Comparison of ENCODE assay signal across 23 cellular contexts in the genomic region with DNA sequence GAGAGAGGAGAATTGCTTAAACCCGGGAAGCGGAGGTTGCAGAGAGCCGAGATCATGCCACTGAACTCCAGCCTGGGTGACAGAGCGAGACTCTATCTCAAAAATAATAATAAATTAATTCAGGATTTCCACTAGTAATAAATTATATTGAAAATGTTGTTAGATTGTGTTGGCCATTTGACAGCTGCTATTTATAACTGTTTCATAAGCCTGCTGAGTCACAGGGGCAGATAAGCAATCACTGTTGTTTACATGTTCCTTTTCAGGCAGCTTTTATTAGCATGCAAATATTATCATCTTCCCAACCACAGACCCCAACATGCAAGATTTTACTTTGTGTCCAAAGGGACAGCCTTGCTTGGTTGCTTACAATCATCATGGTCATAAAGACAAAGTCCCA. TPM values are rescaled to one million over a fixed set of nuclear protein-coding genes. Genes with fewer than 3 reads are reported as not detected.
A peak's percentile ranks its signal among the peaks of the same experiment; 100 is the strongest.
DNase-seq lines count a peak whose midpoint lies in the region; ATAC-seq, FAIRE-seq and TF ChIP-seq lines count a peak whose summit lies in the region.
"Had no signal": no experiment of that assay in that cellular context is flagged by ENCODE, and none has a peak within 500 bp of the region (broad histone marks: within the 10 kb centered on the region; RNA-seq: fewer than 3 reads in every experiment).

No MANE protein-coding gene starts in this region.

- BruUV-seq in K562 (replicated peaks; lab: Mats Ljungman, UMichigan) (no TSS peak), Calu3 (replicated peaks; lab: Mats Ljungman, UMichigan) (no TSS peak)

- CTCF ChIA-PET in K562 (lab: Yijun Ruan, JAX; ENCODE audit: low intra/inter-chr PET ratio) = no interaction called here
- CTCF ChIA-PET in Calu3 (lab: Charles Lee) = no interaction called here

- no peaks in the 10 kb centered on the region for H3K36me3 Mint-ChIP-seq in Calu3 (ENCODE audit: insufficient read depth, unreplicated experiment)
- H3K36me3 Mint-ChIP-seq in T-helper 2 cell treated with Interferon-gamma antibody and Interleukin-4, amounts not matched to agents 5 μg/mL and 100 μg/mL, for 36 hours (ENCODE audit: low read depth) = no peaks in the 10 kb centered on the region

- no peaks in the 10 kb centered on the region for H3K27me3 Mint-ChIP-seq in Calu3 (ENCODE audit: unreplicated experiment)
- no peaks in the 10 kb centered on the region for H3K27me3 Mint-ChIP-seq in T-helper 2 cell treated with Interferon-gamma antibody and Interleukin-4, amounts not matched to agents 5 μg/mL and 100 μg/mL, for 36 hours (ENCODE audit: low read depth)
- H3K27me3 Mint-ChIP-seq: CD4-positive, alpha-beta memory T cell had no signal

- 38% methylated on average over 4 of the region's 4 CpGs for WGBS in K562 (ENCODE audit: insufficient coverage, low coverage, missing lambda C conversion rate)
- 80 to 92% methylated on average over 4 of the region's 4 CpGs for WGBS in transverse colon (ENCODE audit: low coverage in 1 of 2), 2 donors

- peak; percentile 13 for DNase-seq in Ammon's horn (ENCODE audit: low spot score)
- peak; percentile 5 for DNase-seq in LoVo (ENCODE audit: low spot score)
- no peak for DNase-seq in K562 (ENCODE audit: extremely low read depth in 1 of 4, low spot score in 3 of 4)
- peak; percentile 40 for DNase-seq in myocyte (ENCODE audit: low read depth)
- no peak for DNase-seq in Calu3
- no peak for DNase-seq in transverse colon
- DNase-seq in T-helper 2 cell treated with Interferon-gamma antibody and Interleukin-4, amounts not matched to agents 5 μg/mL and 100 μg/mL, for 36 hours (ENCODE audit: low spot score) = no peak
- DNase-seq: Caco-2; CD4-positive, alpha-beta memory T cell; EL; GF-D8; KBM-7; MV-4-11; NCI-H1105 treated with DMSO at 0.1 percent for 48 hours; NCI-H2029 treated with DMSO at 0.1 percent for 48 hours; NCI-H345; NCI-H524 treated with DMSO at 0.1 percent for 48 hours; NCI-H82; Right ventricle myocardium superior had no signal

- FAIRE-seq in K562 (lab: Jason Lieb, UNC) = no peak
- FAIRE-seq: H54, HepG2 had no signal

- no peak for TF ChIP-seq POLR2A in K562 (conservative IDR thresholded peaks at IDR 0.05)
- no peak for TF ChIP-seq POLR2A in transverse colon (IDR thresholded peaks at IDR 0.05)

- H3K4me3 Mint-ChIP-seq in Calu3 (ENCODE audit: low read depth, unreplicated experiment) = no peak overlapping the region
- no peak overlapping the region for H3K4me3 Mint-ChIP-seq in T-helper 2 cell treated with Interferon-gamma antibody and Interleukin-4, amounts not matched to agents 5 μg/mL and 100 μg/mL, for 36 hours
- H3K4me3 Mint-ChIP-seq: CD4-positive, alpha-beta memory T cell had no signal

- no peak overlapping the region for H3K27ac Mint-ChIP-seq in Calu3 (ENCODE audit: unreplicated experiment)
- no peak overlapping the region for H3K27ac Mint-ChIP-seq in T-helper 2 cell treated with Interferon-gamma antibody and Interleukin-4, amounts not matched to agents 5 μg/mL and 100 μg/mL, for 36 hours
- H3K27ac Mint-ChIP-seq: CD4-positive, alpha-beta memory T cell had no signal

- no peak for TF ChIP-seq RAD21 in K562 (CRISPR knock-in tag; conservative IDR thresholded peaks at IDR 0.05 in 1 of 2, IDR thresholded peaks at IDR 0.05 in 1 of 2)

- H3K9ac ChIP-seq in K562 (ENCODE audit: insufficient read depth in 1 of 2, low read depth in 2 of 2, low read length in 2 of 2) = no peak overlapping the region
- H3K9ac ChIP-seq: BLaER1 had no signal

- TF ChIP-seq EP300 in K562 (IDR thresholded peaks at IDR 0.05; ENCODE audit: low read length) = peak; percentile 50
- no peak for TF ChIP-seq EP300 in transverse colon (IDR thresholded peaks at IDR 0.05; ENCODE audit: low read depth)

- in situ Hi-C loops in K562 (cut with MboI) (no loop called here), transverse colon (cut with MboI; ENCODE audit: low pct_ligation_motif_present in 1 of 4, low pct_unique_long_range_greater_than_20kb in 1 of 4, low sequenced_read_pairs in 3 of 4) (no loop called here)

- H3K4me2 ChIP-seq in K562 (ENCODE audit: insufficient read depth, low read length) = no peak overlapping the region
- H3K4me2 ChIP-seq: BLaER1 had no signal

- H3K4me3 ChIP-seq in K562 = no peak overlapping the region
- no peak overlapping the region for H3K4me3 ChIP-seq in transverse colon
- H3K4me3 ChIP-seq: BLaER1 had no signal

- H3K27me3 ChIP-seq in K562 (ENCODE audit: control insufficient read depth in 2 of 2, insufficient read depth in 2 of 2, low read length in 2 of 2) (no peaks in the 10 kb centered on the region), transverse colon (no peaks in the 10 kb centered on the region)
- H3K27me3 ChIP-seq: BLaER1 had no signal

- H3K27ac ChIP-seq in K562 (ENCODE audit: extremely low read depth, low read depth, low read length) (no peak overlapping the region), transverse colon (no peak overlapping the region)
- H3K27ac ChIP-seq: BLaER1 had no signal

- H3K9me3 Mint-ChIP-seq in Calu3 (ENCODE audit: low read depth, unreplicated experiment) = no peaks in the 10 kb centered on the region
- peaks cover 20% of the 10 kb centered on the region for H3K9me3 Mint-ChIP-seq in T-helper 2 cell treated with Interferon-gamma antibody and Interleukin-4, amounts not matched to agents 5 μg/mL and 100 μg/mL, for 36 hours

- no peaks in the 10 kb centered on the region for H3K9me1 ChIP-seq in K562 (ENCODE audit: control insufficient read depth, insufficient read depth, low read length)

- H3K4me1 Mint-ChIP-seq in Calu3 (ENCODE audit: low read depth, unreplicated experiment) = no peaks in the 10 kb centered on the region
- H3K4me1 Mint-ChIP-seq in T-helper 2 cell treated with Interferon-gamma antibody and Interleukin-4, amounts not matched to agents 5 μg/mL and 100 μg/mL, for 36 hours (ENCODE audit: low read depth) = no peaks in the 10 kb centered on the region
- H3K4me1 Mint-ChIP-seq: CD4-positive, alpha-beta memory T cell had no signal

- H2AFZ ChIP-seq in K562 (ENCODE audit: low read depth, low read length) = no peak overlapping the region

- H3K9me3 ChIP-seq in K562 (replicated peaks; ENCODE audit: control insufficient read depth, insufficient read depth, low read depth, low read length) = no peaks in the 10 kb centered on the region
- peaks cover 0 to 6% of the 10 kb centered on the region in 2 donors for H3K9me3 ChIP-seq in transverse colon

- no peaks in the 10 kb centered on the region for H3K79me2 ChIP-seq in K562 (ENCODE audit: control insufficient read depth, insufficient read depth, low read length)

- H4K20me1 ChIP-seq in K562 (replicated peaks; ENCODE audit: control insufficient read depth, insufficient read depth, low read length) = no peaks in the 10 kb centered on the region
- H4K20me1 ChIP-seq: BLaER1 had no signal

- TF ChIP-seq CTCF in K562 (IDR thresholded peaks at IDR 0.05 in 2 of 3, conservative IDR thresholded peaks at IDR 0.05 in 1 of 3; ENCODE audit: insufficient read depth in 2 of 3, low read depth in 1 of 3, low read length in 3 of 3) = no peak
- TF ChIP-seq CTCF in Calu3 (IDR thresholded peaks at IDR 0.05; ENCODE audit: unreplicated experiment) = no peak
- no peak for TF ChIP-seq CTCF in transverse colon (IDR thresholded peaks at IDR 0.05)

- POLR2A ChIA-PET in K562 (lab: Yijun Ruan, JAX) = interaction anchor here (0.7 kb wide), 1 partner anchor 147 kb away, joined by 5 read pairs; no protein-coding TSS in a partner anchor

- ATAC-seq in K562 (peak; percentile 38; the same call in 2 of the 3 replicates), GM19395 (IDR thresholded peaks at IDR 0.05; ENCODE audit: unreplicated experiment) (no peak)
- ATAC-seq: HepG2 had no signal

- H3K36me3 ChIP-seq in K562 (ENCODE audit: control insufficient read depth, insufficient read depth, low read length) = no peaks in the 10 kb centered on the region
- no peaks in the 10 kb centered on the region for H3K36me3 ChIP-seq in transverse colon
- H3K36me3 ChIP-seq: BLaER1 had no signal

- intact Hi-C loops in K562 (cut with micrococcal nuclease) (no loop called here), Calu3 (cut with micrococcal nuclease; ENCODE audit: unreplicated experiment) (no loop called here), transverse colon (cut with DNase I; ENCODE audit: low total_unique reads) (no loop called here)

- H3K4me1 ChIP-seq in K562 (replicated peaks in 1 of 2; ENCODE audit: control insufficient read depth in 2 of 2, insufficient read depth in 2 of 2, low read length in 2 of 2) (no peaks in the 10 kb centered on the region), transverse colon (no peaks in the 10 kb centered on the region)
- H3K4me1 ChIP-seq: BLaER1, Caco-2 had no signal

TF ChIP-seq in K562, 482 proteins besides CTCF, POLR2A, EP300 and RAD21 (continues in another document):
- no peak for TF ChIP-seq NBN (IDR thresholded peaks at IDR 0.05; ENCODE audit: low read depth)
- no peak for TF ChIP-seq DPF2 (IDR thresholded peaks at IDR 0.05)
- TF ChIP-seq SREBF1 (IDR thresholded peaks at IDR 0.05; ENCODE audit: borderline replicate concordance, low read depth, low read length) = no peak

RNA-seq across cellular contexts. Expression of a gene that starts 49.5 kb away (rescaled TPM):
- 8.1 and 38.1 TPM in 2 replicates for total RNA-seq in K562 (2011; cell fraction: chromatin; rRNA removed; ENCODE audit: low replicate concordance)
- 5.3 and 6.8 TPM in 2 replicates for total RNA-seq in K562 (2011; cell fraction: nucleolus; rRNA removed)
- 10.4 and 10.6 TPM in 2 replicates for total RNA-seq in K562 (2011; cell fraction: nucleoplasm; rRNA removed)
- total RNA-seq in K562 (2014; rRNA removed) (14.6 and 16.9 TPM in 2 replicates), K562 (2014; rRNA removed; fragmentation: Illumina TruSeq; extraction: Trizol) (27.4 and 31.6 TPM in 2 replicates), K562 (2015; rRNA removed; fragmentation: Illumina TruSeq; extraction: Trizol) (24.8 and 29.1 TPM in 2 replicates), K562 (2021) (15.7 and 16.4 TPM in 2 replicates), myocyte (19.1 and 30.6 TPM in 2 replicates), Calu3 (2022) (5.5 and 6.5 TPM in 2 replicates), transverse colon (10 to 100 TPM in 2 of 4 donors, 1 to 10 TPM in 2; 4.2 to 17.2 (median 10.9) TPM)
- polyA plus RNA-seq in K562 (2011; rRNA removed) (18.3 and 23.2 TPM in 2 replicates), K562 (2014; fragmentation: Illumina TruSeq; extraction: Trizol) (26.8 and 34.9 TPM in 2 replicates), K562 (2014; fragmentation: Nextera tagmentation; extraction: Ambion mirVana) (10 to 100 TPM; 16.6 to 22.5 TPM), K562 (2014; rRNA removed) (22.6 and 23.2 TPM in 2 replicates)
- polyA plus RNA-seq in K562 (2011; cell fraction: cytosol; rRNA removed) = 3.7 and 7.1 TPM in 2 replicates
- 7.2 and 13.0 TPM in 2 replicates for polyA plus RNA-seq in K562 (2011; cell fraction: nucleus; rRNA removed)
- 11.7 and 25.5 TPM in 2 replicates for polyA plus RNA-seq in K562 (2012)
- 14.8 and 23.9 TPM in 2 replicates for polyA minus RNA-seq in K562 (2011; rRNA and poly(A)+ RNA removed)
- polyA minus RNA-seq in K562 (2011; cell fraction: cytosol; rRNA and poly(A)+ RNA removed) = 7.7 and 7.8 TPM in 2 replicates
- polyA minus RNA-seq in K562 (2011; cell fraction: nucleus; rRNA and poly(A)+ RNA removed) = 5.0 and 12.3 TPM in 2 replicates
- 8.8 TPM for polyA plus RNA-seq in myocyte (2012)

Comparison
In these comparisons a context has a peak if more than half of its experiments do, and no peak if none do; other contexts are left out.
1. DNase-seq: peak in Ammon's horn (single experiment), LoVo (single experiment) and myocyte (single experiment); none in K562 (0 of 4), Calu3 (single experiment), transverse colon (single experiment) and T-helper 2 cell treated with Interferon-gamma antibody and Interleukin-4, amounts not matched to agents 5 μg/mL and 100 μg/mL, for 36 hours (single experiment).